ENCODE assay signal across 17 cellular contexts in genomic region chr11:64201524-64201923, GRCh38.
"Had no signal": no experiment of that assay in that cellular context is flagged by ENCODE, and none has a peak within 500 bp of the region (broad histone marks: within the 10 kb centered on the region; RNA-seq: fewer than 3 reads in every experiment).

No MANE protein-coding gene starts in this region.

- H3K4me3 Mint-ChIP-seq: activated CD4-positive, alpha-beta memory T cell treated with anti-CD3 and anti-CD28 coated beads for 36 hours; naive thymus-derived CD8-positive, alpha-beta T cell; stimulated activated naive CD8-positive, alpha-beta T cell treated with anti-CD3 and anti-CD28 coated beads, Interleukin-15, amount 100 ng/mL, for 72 hours; T-helper 1 cell treated with Interleukin-12 subunit alpha and Interleukin-12 subunit beta and Interleukin-4 antibody, amounts not matched to agents 30 μg/mL and 1 μg/mL, for 36 hours had no signal

- H3K9me3 ChIP-seq: gastrocnemius medialis, left lung, mucosa of descending colon, right atrium auricular region, testis, upper lobe of right lung had no signal

- H3K27ac ChIP-seq: gastrocnemius medialis, left lung, right atrium auricular region, skin epidermis, testis, upper lobe of right lung had no signal

- H3K27ac Mint-ChIP-seq: activated CD4-positive, alpha-beta memory T cell treated with anti-CD3 and anti-CD28 coated beads for 36 hours; T-helper 1 cell treated with Interleukin-12 subunit alpha and Interleukin-12 subunit beta and Interleukin-4 antibody, amounts not matched to agents 30 μg/mL and 1 μg/mL, for 36 hours had no signal

- H3K27me3 ChIP-seq: gastrocnemius medialis, left lung, right atrium auricular region, testis, upper lobe of right lung had no signal

- H3K4me3 ChIP-seq: gastrocnemius medialis, left lung, mucosa of descending colon, right atrium auricular region, skin epidermis, testis, upper lobe of right lung had no signal

- ATAC-seq: gastrocnemius medialis; left lung; mucosa of descending colon; naive thymus-derived CD8-positive, alpha-beta T cell; SK-N-SH treated with all-trans-retinoic acid at 6 μM for 48 hours; stimulated activated naive CD8-positive, alpha-beta T cell treated with anti-CD3 and anti-CD28 coated beads, Interleukin-15, amount 100 ng/mL, for 72 hours; upper lobe of right lung had no signal

- H3K27me3 Mint-ChIP-seq: activated CD4-positive, alpha-beta memory T cell treated with anti-CD3 and anti-CD28 coated beads for 36 hours; naive thymus-derived CD8-positive, alpha-beta T cell; stimulated activated naive CD8-positive, alpha-beta T cell treated with anti-CD3 and anti-CD28 coated beads, Interleukin-15, amount 100 ng/mL, for 72 hours had no signal

- H3K9me3 Mint-ChIP-seq: activated CD4-positive, alpha-beta memory T cell treated with anti-CD3 and anti-CD28 coated beads for 36 hours; naive thymus-derived CD8-positive, alpha-beta T cell; stimulated activated naive CD8-positive, alpha-beta T cell treated with anti-CD3 and anti-CD28 coated beads, Interleukin-15, amount 100 ng/mL, for 72 hours; T-helper 1 cell treated with Interleukin-12 subunit alpha and Interleukin-12 subunit beta and Interleukin-4 antibody, amounts not matched to agents 30 μg/mL and 1 μg/mL, for 36 hours had no signal

- DNase-seq: activated CD4-positive, alpha-beta memory T cell treated with anti-CD3 and anti-CD28 coated beads for 36 hours; activated effector memory CD4-positive, alpha-beta T cell treated with anti-CD3 and anti-CD28 coated beads, Interleukin-2, amount 50 U/mL, for 16 hours; gastrocnemius medialis; islet precursor cell; mucosa of descending colon; naive thymus-derived CD8-positive, alpha-beta T cell; stimulated activated CD4-positive, alpha-beta T cell treated with anti-CD3 and anti-CD28 coated beads, Interleukin-4, amount 100 ng/mL, for 4 hours; stimulated activated naive CD8-positive, alpha-beta T cell treated with anti-CD3 and anti-CD28 coated beads, Interleukin-15, amount 100 ng/mL, for 72 hours; testis; upper lobe of right lung had no signal

- FAIRE-seq: astrocyte, colon had no signal
